Comparison of ENCODE assay signal across 1 cellular context in the genomic region with DNA sequence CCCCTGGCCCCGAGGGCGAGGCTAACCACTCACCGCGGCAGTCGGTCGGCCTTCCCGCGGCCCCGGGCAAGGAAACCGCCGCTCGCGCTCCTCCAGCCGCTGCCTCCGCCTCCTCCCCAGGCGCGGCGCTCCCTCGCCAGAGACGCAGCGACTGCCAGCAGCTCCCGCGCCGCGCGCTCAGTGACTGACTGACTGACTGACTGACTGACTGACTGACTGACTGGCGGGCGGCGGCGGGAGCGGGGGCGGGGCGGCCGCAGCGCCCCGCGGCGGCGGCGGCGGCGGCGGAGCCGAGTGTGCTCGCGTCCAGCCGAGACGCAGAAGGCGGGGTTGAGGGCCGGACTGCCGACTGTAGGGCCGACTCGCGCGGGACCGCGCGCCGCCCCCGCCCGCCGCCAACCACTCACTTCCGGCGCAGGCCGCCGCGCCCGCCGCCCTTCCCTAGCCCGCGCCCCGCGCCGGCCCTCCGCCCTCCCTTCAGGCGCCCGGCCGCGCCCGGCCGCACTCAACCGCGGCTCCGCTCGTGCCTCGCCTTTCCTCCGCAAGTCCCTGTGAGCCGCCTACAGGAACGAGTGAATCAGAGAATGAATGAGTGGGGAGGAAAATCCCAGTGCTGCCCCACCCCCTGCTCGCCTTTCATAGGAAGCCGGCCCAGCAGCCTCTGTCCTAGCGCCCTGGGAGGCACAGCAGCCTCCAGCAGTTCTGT.
A peak's percentile ranks its signal among the peaks of the same experiment; 100 is the strongest.
TF ChIP-seq lines count a peak whose summit lies in the region.

A gene with protein sequence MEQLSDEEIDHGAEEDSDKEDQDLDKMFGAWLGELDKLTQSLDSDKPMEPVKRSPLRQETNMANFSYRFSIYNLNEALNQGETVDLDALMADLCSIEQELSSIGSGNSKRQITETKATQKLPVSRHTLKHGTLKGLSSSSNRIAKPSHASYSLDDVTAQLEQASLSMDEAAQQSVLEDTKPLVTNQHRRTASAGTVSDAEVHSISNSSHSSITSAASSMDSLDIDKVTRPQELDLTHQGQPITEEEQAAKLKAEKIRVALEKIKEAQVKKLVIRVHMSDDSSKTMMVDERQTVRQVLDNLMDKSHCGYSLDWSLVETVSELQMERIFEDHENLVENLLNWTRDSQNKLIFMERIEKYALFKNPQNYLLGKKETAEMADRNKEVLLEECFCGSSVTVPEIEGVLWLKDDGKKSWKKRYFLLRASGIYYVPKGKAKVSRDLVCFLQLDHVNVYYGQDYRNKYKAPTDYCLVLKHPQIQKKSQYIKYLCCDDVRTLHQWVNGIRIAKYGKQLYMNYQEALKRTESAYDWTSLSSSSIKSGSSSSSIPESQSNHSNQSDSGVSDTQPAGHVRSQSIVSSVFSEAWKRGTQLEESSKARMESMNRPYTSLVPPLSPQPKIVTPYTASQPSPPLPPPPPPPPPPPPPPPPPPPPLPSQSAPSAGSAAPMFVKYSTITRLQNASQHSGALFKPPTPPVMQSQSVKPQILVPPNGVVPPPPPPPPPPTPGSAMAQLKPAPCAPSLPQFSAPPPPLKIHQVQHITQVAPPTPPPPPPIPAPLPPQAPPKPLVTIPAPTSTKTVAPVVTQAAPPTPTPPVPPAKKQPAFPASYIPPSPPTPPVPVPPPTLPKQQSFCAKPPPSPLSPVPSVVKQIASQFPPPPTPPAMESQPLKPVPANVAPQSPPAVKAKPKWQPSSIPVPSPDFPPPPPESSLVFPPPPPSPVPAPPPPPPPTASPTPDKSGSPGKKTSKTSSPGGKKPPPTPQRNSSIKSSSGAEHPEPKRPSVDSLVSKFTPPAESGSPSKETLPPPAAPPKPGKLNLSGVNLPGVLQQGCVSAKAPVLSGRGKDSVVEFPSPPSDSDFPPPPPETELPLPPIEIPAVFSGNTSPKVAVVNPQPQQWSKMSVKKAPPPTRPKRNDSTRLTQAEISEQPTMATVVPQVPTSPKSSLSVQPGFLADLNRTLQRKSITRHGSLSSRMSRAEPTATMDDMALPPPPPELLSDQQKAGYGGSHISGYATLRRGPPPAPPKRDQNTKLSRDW (minus strand): TSS at position 224 of the 706 bp plus-strand sequence. CDS start 39,948 bp downstream, outside the sequence.

TF ChIP-seq in HepG2, 621 proteins besides CTCF, POLR2A, EP300 and RAD21 (continued from another document and continues in another):
- TF ChIP-seq, protein P1, sequence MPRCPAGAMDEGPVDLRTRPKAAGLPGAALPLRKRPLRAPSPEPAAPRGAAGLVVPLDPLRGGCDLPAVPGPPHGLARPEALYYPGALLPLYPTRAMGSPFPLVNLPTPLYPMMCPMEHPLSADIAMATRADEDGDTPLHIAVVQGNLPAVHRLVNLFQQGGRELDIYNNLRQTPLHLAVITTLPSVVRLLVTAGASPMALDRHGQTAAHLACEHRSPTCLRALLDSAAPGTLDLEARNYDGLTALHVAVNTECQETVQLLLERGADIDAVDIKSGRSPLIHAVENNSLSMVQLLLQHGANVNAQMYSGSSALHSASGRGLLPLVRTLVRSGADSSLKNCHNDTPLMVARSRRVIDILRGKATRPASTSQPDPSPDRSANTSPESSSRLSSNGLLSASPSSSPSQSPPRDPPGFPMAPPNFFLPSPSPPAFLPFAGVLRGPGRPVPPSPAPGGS (CRISPR knock-in tag; IDR thresholded peaks at IDR 0.05): peak; percentile 22
- TF ChIP-seq ZNF296 (CRISPR knock-in tag; conservative IDR thresholded peaks at IDR 0.05) (no peak), PAX8 (CRISPR knock-in tag; IDR thresholded peaks at IDR 0.05; ENCODE audit: borderline replicate concordance) (0 out of 2 replicates have a peak, but pooled peaks have one; percentile 31), FOXC1 (CRISPR knock-in tag; IDR thresholded peaks at IDR 0.05; ENCODE audit: borderline replicate concordance) (peak; percentile 21), ZNF550 (CRISPR knock-in tag; IDR thresholded peaks at IDR 0.05; ENCODE audit: borderline replicate concordance) (no peak), ZNF530 (CRISPR knock-in tag; IDR thresholded peaks at IDR 0.05; ENCODE audit: low read depth) (0 out of 2 replicates have a peak, but pooled peaks have one; percentile 15), SPEN (CRISPR knock-in tag; IDR thresholded peaks at IDR 0.05; ENCODE audit: low read depth) (no peak; the same call in 1 of the 2 replicates), ZNF317 (CRISPR knock-in tag; IDR thresholded peaks at IDR 0.05) (0 out of 2 replicates have a peak, but pooled peaks have one; percentile 71), NFKBIZ (CRISPR knock-in tag; IDR thresholded peaks at IDR 0.05) (no peak), RXRA (CRISPR knock-in tag; IDR thresholded peaks at IDR 0.05) (no peak), IRF2 (CRISPR knock-in tag; IDR thresholded peaks at IDR 0.05) (no peak; the same call in 1 of the 2 replicates), ZNF292 (CRISPR knock-in tag; IDR thresholded peaks at IDR 0.05; ENCODE audit: borderline replicate concordance, low read depth) (peak; percentile 75; the same call in 1 of the 2 replicates), STAG1 (CRISPR knock-in tag; IDR thresholded peaks at IDR 0.05) (peak; percentile 14), JARID2 (CRISPR knock-in tag; IDR thresholded peaks at IDR 0.05; ENCODE audit: insufficient replicate concordance) (peak; percentile 57), ZSCAN20 (CRISPR knock-in tag; IDR thresholded peaks at IDR 0.05; ENCODE audit: borderline replicate concordance) (0 out of 2 replicates have a peak, but pooled peaks have one; percentile 35), IRX3 (CRISPR knock-in tag; IDR thresholded peaks at IDR 0.05; ENCODE audit: borderline replicate concordance, low read depth) (peak; percentile 43; the same call in 1 of the 2 replicates), ZNF335 (CRISPR knock-in tag; IDR thresholded peaks at IDR 0.05) (no peak), ZFP37 (CRISPR knock-in tag; IDR thresholded peaks at IDR 0.05; ENCODE audit: borderline replicate concordance) (peak; percentile 61; the same call in 1 of the 2 replicates), ZIK1 (CRISPR knock-in tag; IDR thresholded peaks at IDR 0.05; ENCODE audit: borderline replicate concordance, low read depth) (peak; percentile 58; the same call in 1 of the 2 replicates), ZNF558 (CRISPR knock-in tag; IDR thresholded peaks at IDR 0.05; ENCODE audit: borderline replicate concordance) (no peak; the same call in 1 of the 2 replicates), ZMAT3 (CRISPR knock-in tag; conservative IDR thresholded peaks at IDR 0.05) (no peak), ZNF496 (CRISPR knock-in tag; IDR thresholded peaks at IDR 0.05; ENCODE audit: insufficient replicate concordance) (no peak), HHEX (CRISPR knock-in tag; IDR thresholded peaks at IDR 0.05) (no peak), ZNF709 (CRISPR knock-in tag; IDR thresholded peaks at IDR 0.05) (peak; percentile 94), NFKB2 (CRISPR knock-in tag; IDR thresholded peaks at IDR 0.05; ENCODE audit: borderline replicate concordance) (peak; percentile 52; the same call in 1 of the 2 replicates), ARNT2 (CRISPR knock-in tag; IDR thresholded peaks at IDR 0.05; ENCODE audit: low read depth) (peak; percentile 85), FOXA3 (CRISPR knock-in tag; IDR thresholded peaks at IDR 0.05) (0 out of 2 replicates have a peak, but pooled peaks have one; percentile 32), BORCS8-MEF2B (CRISPR knock-in tag; IDR thresholded peaks at IDR 0.05) (peak; percentile 60; the same call in 1 of the 2 replicates), HDAC6 (IDR thresholded peaks at IDR 0.05; ENCODE audit: low read depth, low read length) (no peak), YY1 (IDR thresholded peaks at IDR 0.05; ENCODE audit: insufficient read depth, insufficient replicate concordance, low read depth, low read length) (no peak), TEAD3 (CRISPR knock-in tag; optimal IDR thresholded peaks at IDR 0.05; ENCODE audit: borderline replicate concordance) (peak; percentile 10), MTA1 (CRISPR knock-in tag; IDR thresholded peaks at IDR 0.05; ENCODE audit: borderline replicate concordance) (peak; percentile 80; the same call in 1 of the 2 replicates), ZBTB7A (CRISPR knock-in tag; IDR thresholded peaks at IDR 0.05) (no peak; the same call in 1 of the 2 replicates), TOPORS (CRISPR knock-in tag; IDR thresholded peaks at IDR 0.05) (peak; percentile 74; the same call in 1 of the 2 replicates), JUN (CRISPR knock-in tag; IDR thresholded peaks at IDR 0.05) (no peak), TMF1 (CRISPR knock-in tag; IDR thresholded peaks at IDR 0.05; ENCODE audit: low read depth) (peak; percentile 31), HOXA5 (CRISPR knock-in tag; IDR thresholded peaks at IDR 0.05) (0 out of 2 replicates have a peak, but pooled peaks have one; percentile 13)
- TF ChIP-seq, protein P2, sequence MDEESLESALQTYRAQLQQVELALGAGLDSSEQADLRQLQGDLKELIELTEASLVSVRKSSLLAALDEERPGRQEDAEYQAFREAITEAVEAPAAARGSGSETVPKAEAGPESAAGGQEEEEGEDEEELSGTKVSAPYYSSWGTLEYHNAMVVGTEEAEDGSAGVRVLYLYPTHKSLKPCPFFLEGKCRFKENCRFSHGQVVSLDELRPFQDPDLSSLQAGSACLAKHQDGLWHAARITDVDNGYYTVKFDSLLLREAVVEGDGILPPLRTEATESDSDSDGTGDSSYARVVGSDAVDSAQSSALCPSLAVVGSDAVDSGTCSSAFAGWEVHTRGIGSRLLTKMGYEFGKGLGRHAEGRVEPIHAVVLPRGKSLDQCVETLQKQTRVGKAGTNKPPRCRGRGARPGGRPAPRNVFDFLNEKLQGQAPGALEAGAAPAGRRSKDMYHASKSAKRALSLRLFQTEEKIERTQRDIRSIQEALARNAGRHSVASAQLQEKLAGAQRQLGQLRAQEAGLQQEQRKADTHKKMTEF (CRISPR knock-in tag; IDR thresholded peaks at IDR 0.05): peak; percentile 58; the same call in 1 of the 2 replicates
- TF ChIP-seq, protein P3, sequence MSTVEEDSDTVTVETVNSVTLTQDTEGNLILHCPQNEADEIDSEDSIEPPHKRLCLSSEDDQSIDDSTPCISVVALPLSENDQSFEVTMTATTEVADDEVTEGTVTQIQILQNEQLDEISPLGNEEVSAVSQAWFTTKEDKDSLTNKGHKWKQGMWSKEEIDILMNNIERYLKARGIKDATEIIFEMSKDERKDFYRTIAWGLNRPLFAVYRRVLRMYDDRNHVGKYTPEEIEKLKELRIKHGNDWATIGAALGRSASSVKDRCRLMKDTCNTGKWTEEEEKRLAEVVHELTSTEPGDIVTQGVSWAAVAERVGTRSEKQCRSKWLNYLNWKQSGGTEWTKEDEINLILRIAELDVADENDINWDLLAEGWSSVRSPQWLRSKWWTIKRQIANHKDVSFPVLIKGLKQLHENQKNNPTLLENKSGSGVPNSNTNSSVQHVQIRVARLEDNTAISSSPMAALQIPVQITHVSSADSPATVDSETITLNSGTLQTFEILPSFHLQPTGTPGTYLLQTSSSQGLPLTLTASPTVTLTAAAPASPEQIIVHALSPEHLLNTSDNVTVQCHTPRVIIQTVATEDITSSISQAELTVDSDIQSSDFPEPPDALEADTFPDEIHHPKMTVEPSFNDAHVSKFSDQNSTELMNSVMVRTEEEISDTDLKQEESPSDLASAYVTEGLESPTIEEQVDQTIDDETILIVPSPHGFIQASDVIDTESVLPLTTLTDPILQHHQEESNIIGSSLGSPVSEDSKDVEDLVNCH (CRISPR knock-in tag; IDR thresholded peaks at IDR 0.05): peak; percentile 56; the same call in 1 of the 2 replicates
- TF ChIP-seq, protein P4, sequence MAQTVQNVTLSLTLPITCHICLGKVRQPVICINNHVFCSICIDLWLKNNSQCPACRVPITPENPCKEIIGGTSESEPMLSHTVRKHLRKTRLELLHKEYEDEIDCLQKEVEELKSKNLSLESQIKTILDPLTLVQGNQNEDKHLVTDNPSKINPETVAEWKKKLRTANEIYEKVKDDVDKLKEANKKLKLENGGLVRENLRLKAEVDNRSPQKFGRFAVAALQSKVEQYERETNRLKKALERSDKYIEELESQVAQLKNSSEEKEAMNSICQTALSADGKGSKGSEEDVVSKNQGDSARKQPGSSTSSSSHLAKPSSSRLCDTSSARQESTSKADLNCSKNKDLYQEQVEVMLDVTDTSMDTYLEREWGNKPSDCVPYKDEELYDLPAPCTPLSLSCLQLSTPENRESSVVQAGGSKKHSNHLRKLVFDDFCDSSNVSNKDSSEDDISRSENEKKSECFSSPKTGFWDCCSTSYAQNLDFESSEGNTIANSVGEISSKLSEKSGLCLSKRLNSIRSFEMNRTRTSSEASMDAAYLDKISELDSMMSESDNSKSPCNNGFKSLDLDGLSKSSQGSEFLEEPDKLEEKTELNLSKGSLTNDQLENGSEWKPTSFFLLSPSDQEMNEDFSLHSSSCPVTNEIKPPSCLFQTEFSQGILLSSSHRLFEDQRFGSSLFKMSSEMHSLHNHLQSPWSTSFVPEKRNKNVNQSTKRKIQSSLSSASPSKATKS (CRISPR knock-in tag; IDR thresholded peaks at IDR 0.05): no peak; the same call in 1 of the 2 replicates
- TF ChIP-seq, protein P5, sequence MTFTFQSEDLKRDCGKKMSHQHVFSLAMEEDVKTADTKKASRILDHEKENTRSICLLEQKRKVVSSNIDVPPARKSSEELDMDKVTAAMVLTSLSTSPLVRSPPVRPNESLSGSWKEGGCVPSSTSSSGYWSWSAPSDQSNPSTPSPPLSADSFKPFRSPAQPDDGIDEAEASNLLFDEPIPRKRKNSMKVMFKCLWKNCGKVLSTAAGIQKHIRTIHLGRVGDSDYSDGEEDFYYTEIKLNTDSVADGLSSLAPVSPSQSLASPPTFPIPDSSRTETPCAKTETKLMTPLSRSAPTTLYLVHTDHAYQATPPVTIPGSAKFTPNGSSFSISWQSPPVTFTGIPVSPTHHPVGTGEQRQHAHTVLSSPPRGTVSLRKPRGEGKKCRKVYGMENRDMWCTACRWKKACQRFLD (CRISPR knock-in tag; IDR thresholded peaks at IDR 0.05; ENCODE audit: borderline replicate concordance): no peak
- TF ChIP-seq, protein P6, sequence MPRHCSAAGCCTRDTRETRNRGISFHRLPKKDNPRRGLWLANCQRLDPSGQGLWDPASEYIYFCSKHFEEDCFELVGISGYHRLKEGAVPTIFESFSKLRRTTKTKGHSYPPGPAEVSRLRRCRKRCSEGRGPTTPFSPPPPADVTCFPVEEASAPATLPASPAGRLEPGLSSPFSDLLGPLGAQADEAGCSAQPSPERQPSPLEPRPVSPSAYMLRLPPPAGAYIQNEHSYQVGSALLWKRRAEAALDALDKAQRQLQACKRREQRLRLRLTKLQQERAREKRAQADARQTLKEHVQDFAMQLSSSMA (CRISPR knock-in tag; IDR thresholded peaks at IDR 0.05): no peak
- TF ChIP-seq, protein P7, sequence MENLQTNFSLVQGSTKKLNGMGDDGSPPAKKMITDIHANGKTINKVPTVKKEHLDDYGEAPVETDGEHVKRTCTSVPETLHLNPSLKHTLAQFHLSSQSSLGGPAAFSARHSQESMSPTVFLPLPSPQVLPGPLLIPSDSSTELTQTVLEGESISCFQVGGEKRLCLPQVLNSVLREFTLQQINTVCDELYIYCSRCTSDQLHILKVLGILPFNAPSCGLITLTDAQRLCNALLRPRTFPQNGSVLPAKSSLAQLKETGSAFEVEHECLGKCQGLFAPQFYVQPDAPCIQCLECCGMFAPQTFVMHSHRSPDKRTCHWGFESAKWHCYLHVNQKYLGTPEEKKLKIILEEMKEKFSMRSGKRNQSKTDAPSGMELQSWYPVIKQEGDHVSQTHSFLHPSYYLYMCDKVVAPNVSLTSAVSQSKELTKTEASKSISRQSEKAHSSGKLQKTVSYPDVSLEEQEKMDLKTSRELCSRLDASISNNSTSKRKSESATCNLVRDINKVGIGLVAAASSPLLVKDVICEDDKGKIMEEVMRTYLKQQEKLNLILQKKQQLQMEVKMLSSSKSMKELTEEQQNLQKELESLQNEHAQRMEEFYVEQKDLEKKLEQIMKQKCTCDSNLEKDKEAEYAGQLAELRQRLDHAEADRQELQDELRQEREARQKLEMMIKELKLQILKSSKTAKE (CRISPR knock-in tag; IDR thresholded peaks at IDR 0.05; ENCODE audit: borderline replicate concordance): no peak
